Comparison of ENCODE assay signal across 1 cellular context in the genomic region with DNA sequence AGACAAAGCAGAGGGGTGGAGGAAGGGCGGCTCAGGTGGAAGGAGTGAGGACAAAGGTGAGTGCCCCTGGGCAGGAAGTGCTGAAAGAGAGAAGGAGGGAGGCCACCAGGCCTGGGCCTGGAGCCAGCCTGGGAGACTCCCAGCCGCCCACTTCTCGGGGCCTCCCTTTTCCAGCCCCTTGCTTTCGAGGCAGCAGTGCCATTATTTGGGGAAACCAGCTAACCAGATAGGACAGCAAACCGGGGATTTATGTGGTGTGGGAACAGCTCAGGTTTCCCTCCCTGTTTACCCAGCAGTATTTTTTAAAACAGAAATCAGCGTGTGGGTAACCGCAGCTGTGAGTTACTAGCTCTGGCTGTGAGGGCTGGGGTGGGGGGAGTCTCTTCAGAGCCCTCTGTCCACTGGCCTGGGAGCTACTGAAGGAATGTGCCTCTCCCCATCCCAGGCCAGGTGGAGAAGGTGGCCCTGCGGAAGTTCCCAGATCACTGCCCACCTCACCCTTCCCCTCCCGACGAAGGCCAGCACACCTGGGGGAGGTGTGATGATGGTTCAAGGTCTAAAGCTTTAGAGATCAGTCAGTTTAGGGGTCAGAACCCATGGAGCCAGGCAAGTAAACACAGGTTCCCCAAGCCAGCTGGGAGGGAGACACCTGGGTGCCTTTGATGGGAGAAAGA.
TF ChIP-seq lines count a peak whose summit lies in the region.

No MANE protein-coding gene starts in this region.

TF ChIP-seq in HepG2, 621 proteins besides CTCF, POLR2A, EP300 and RAD21 (continues in another document):
- TF ChIP-seq, protein P1, sequence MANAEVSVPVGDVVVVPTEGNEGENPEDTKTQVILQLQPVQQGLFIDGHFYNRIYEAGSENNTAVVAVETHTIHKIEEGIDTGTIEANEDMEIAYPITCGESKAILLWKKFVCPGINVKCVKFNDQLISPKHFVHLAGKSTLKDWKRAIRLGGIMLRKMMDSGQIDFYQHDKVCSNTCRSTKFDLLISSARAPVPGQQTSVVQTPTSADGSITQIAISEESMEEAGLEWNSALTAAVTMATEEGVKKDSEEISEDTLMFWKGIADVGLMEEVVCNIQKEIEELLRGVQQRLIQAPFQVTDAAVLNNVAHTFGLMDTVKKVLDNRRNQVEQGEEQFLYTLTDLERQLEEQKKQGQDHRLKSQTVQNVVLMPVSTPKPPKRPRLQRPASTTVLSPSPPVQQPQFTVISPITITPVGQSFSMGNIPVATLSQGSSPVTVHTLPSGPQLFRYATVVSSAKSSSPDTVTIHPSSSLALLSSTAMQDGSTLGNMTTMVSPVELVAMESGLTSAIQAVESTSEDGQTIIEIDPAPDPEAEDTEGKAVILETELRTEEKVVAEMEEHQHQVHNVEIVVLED (CRISPR knock-in tag; IDR thresholded peaks at IDR 0.05; ENCODE audit: borderline replicate concordance), result no peak
- TF ChIP-seq REL (CRISPR knock-in tag; conservative IDR thresholded peaks at IDR 0.05) (no peak), HNF4G (IDR thresholded peaks at IDR 0.05; ENCODE audit: borderline replicate concordance, low read depth, low read length) (peak; percentile 74; the same call in 1 of the 2 replicates), HNF4G (CRISPR knock-in tag; IDR thresholded peaks at IDR 0.05; ENCODE audit: borderline replicate concordance, low read depth) (peak; percentile 63; the same call in 1 of the 2 replicates), GFI1 (CRISPR knock-in tag; IDR thresholded peaks at IDR 0.05; ENCODE audit: borderline replicate concordance) (peak; percentile 35; the same call in 1 of the 2 replicates), ZNF549 (CRISPR knock-in tag; IDR thresholded peaks at IDR 0.05) (no peak), TP53 (CRISPR knock-in tag; conservative IDR thresholded peaks at IDR 0.05) (no peak), ZMYM3 (CRISPR knock-in tag; IDR thresholded peaks at IDR 0.05) (no peak), AKAP8 (CRISPR knock-in tag; IDR thresholded peaks at IDR 0.05) (no peak), KLF16 (CRISPR knock-in tag; IDR thresholded peaks at IDR 0.05) (no peak), CCDC6 (CRISPR knock-in tag; IDR thresholded peaks at IDR 0.05) (no peak), FIP1L1 (IDR thresholded peaks at IDR 0.05; ENCODE audit: borderline replicate concordance, insufficient read depth, low read depth, low read length) (no peak), ZSCAN31 (CRISPR knock-in tag; IDR thresholded peaks at IDR 0.05; ENCODE audit: low read depth) (peak; percentile 68), TBX3 (IDR thresholded peaks at IDR 0.05; ENCODE audit: borderline replicate concordance) (peak; percentile 22; the same call in 1 of the 2 replicates), EZH2 (conservative IDR thresholded peaks at IDR 0.05; ENCODE audit: low read depth, low read length) (no peak), TGIF2 (CRISPR knock-in tag; IDR thresholded peaks at IDR 0.05) (no peak), ZC3H4 (CRISPR knock-in tag; IDR thresholded peaks at IDR 0.05; ENCODE audit: borderline replicate concordance) (no peak), ZSCAN30 (CRISPR knock-in tag; IDR thresholded peaks at IDR 0.05) (no peak), IKZF1 (IDR thresholded peaks at IDR 0.05) (no peak), ZNF747 (CRISPR knock-in tag; IDR thresholded peaks at IDR 0.05; ENCODE audit: borderline replicate concordance) (no peak), RAD51 (IDR thresholded peaks at IDR 0.05; ENCODE audit: borderline replicate concordance) (no peak), ESRRA (CRISPR knock-in tag; IDR thresholded peaks at IDR 0.05; ENCODE audit: low read depth) (peak; percentile 62; the same call in 1 of the 2 replicates), ADNP (CRISPR knock-in tag; IDR thresholded peaks at IDR 0.05) (no peak), SIX1 (CRISPR knock-in tag; IDR thresholded peaks at IDR 0.05; ENCODE audit: borderline replicate concordance) (peak; percentile 7; the same call in 1 of the 2 replicates), ZNF850 (CRISPR knock-in tag; conservative IDR thresholded peaks at IDR 0.05) (no peak), ZBTB38 (CRISPR knock-in tag; IDR thresholded peaks at IDR 0.05) (no peak), ETV5 (CRISPR knock-in tag; IDR thresholded peaks at IDR 0.05; ENCODE audit: borderline replicate concordance) (peak; percentile 71; the same call in 1 of the 2 replicates)
- TF ChIP-seq, protein P2, sequence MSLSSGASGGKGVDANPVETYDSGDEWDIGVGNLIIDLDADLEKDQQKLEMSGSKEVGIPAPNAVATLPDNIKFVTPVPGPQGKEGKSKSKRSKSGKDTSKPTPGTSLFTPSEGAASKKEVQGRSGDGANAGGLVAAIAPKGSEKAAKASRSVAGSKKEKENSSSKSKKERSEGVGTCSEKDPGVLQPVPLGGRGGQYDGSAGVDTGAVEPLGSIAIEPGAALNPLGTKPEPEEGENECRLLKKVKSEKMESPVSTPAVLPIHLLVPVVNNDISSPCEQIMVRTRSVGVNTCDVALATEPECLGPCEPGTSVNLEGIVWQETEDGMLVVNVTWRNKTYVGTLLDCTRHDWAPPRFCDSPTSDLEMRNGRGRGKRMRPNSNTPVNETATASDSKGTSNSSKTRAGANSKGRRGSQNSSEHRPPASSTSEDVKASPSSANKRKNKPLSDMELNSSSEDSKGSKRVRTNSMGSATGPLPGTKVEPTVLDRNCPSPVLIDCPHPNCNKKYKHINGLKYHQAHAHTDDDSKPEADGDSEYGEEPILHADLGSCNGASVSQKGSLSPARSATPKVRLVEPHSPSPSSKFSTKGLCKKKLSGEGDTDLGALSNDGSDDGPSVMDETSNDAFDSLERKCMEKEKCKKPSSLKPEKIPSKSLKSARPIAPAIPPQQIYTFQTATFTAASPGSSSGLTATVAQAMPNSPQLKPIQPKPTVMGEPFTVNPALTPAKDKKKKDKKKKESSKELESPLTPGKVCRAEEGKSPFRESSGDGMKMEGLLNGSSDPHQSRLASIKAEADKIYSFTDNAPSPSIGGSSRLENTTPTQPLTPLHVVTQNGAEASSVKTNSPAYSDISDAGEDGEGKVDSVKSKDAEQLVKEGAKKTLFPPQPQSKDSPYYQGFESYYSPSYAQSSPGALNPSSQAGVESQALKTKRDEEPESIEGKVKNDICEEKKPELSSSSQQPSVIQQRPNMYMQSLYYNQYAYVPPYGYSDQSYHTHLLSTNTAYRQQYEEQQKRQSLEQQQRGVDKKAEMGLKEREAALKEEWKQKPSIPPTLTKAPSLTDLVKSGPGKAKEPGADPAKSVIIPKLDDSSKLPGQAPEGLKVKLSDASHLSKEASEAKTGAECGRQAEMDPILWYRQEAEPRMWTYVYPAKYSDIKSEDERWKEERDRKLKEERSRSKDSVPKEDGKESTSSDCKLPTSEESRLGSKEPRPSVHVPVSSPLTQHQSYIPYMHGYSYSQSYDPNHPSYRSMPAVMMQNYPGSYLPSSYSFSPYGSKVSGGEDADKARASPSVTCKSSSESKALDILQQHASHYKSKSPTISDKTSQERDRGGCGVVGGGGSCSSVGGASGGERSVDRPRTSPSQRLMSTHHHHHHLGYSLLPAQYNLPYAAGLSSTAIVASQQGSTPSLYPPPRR (CRISPR knock-in tag; IDR thresholded peaks at IDR 0.05; ENCODE audit: borderline replicate concordance), result 0 out of 2 replicates have a peak, but pooled peaks have one; percentile 28
- TF ChIP-seq, protein P3, sequence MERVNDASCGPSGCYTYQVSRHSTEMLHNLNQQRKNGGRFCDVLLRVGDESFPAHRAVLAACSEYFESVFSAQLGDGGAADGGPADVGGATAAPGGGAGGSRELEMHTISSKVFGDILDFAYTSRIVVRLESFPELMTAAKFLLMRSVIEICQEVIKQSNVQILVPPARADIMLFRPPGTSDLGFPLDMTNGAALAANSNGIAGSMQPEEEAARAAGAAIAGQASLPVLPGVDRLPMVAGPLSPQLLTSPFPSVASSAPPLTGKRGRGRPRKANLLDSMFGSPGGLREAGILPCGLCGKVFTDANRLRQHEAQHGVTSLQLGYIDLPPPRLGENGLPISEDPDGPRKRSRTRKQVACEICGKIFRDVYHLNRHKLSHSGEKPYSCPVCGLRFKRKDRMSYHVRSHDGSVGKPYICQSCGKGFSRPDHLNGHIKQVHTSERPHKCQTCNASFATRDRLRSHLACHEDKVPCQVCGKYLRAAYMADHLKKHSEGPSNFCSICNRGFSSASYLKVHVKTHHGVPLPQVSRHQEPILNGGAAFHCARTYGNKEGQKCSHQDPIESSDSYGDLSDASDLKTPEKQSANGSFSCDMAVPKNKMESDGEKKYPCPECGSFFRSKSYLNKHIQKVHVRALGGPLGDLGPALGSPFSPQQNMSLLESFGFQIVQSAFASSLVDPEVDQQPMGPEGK (CRISPR knock-in tag; IDR thresholded peaks at IDR 0.05), result peak; percentile 84
- TF ChIP-seq, protein P4, sequence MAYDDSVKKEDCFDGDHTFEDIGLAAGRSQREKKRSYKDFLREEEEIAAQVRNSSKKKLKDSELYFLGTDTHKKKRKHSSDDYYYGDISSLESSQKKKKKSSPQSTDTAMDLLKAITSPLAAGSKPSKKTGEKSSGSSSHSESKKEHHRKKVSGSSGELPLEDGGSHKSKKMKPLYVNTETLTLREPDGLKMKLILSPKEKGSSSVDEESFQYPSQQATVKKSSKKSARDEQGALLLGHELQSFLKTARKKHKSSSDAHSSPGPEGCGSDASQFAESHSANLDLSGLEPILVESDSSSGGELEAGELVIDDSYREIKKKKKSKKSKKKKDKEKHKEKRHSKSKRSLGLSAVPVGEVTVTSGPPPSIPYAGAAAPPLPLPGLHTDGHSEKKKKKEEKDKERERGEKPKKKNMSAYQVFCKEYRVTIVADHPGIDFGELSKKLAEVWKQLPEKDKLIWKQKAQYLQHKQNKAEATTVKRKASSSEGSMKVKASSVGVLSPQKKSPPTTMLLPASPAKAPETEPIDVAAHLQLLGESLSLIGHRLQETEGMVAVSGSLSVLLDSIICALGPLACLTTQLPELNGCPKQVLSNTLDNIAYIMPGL (CRISPR knock-in tag; IDR thresholded peaks at IDR 0.05; ENCODE audit: borderline replicate concordance in 1 of 2, low read depth in 1 of 2), result 0 out of 4 replicates have a peak, but pooled peaks have one; percentile 22 to 45
- TF ChIP-seq, protein P5, sequence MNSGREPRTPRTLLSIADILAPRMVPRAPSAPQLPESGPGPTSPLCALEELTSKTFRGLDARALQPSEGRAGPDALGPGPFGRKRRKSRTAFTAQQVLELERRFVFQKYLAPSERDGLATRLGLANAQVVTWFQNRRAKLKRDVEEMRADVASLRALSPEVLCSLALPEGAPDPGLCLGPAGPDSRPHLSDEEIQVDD (CRISPR knock-in tag; IDR thresholded peaks at IDR 0.05; ENCODE audit: borderline replicate concordance), result no peak
- TF ChIP-seq, protein P6, sequence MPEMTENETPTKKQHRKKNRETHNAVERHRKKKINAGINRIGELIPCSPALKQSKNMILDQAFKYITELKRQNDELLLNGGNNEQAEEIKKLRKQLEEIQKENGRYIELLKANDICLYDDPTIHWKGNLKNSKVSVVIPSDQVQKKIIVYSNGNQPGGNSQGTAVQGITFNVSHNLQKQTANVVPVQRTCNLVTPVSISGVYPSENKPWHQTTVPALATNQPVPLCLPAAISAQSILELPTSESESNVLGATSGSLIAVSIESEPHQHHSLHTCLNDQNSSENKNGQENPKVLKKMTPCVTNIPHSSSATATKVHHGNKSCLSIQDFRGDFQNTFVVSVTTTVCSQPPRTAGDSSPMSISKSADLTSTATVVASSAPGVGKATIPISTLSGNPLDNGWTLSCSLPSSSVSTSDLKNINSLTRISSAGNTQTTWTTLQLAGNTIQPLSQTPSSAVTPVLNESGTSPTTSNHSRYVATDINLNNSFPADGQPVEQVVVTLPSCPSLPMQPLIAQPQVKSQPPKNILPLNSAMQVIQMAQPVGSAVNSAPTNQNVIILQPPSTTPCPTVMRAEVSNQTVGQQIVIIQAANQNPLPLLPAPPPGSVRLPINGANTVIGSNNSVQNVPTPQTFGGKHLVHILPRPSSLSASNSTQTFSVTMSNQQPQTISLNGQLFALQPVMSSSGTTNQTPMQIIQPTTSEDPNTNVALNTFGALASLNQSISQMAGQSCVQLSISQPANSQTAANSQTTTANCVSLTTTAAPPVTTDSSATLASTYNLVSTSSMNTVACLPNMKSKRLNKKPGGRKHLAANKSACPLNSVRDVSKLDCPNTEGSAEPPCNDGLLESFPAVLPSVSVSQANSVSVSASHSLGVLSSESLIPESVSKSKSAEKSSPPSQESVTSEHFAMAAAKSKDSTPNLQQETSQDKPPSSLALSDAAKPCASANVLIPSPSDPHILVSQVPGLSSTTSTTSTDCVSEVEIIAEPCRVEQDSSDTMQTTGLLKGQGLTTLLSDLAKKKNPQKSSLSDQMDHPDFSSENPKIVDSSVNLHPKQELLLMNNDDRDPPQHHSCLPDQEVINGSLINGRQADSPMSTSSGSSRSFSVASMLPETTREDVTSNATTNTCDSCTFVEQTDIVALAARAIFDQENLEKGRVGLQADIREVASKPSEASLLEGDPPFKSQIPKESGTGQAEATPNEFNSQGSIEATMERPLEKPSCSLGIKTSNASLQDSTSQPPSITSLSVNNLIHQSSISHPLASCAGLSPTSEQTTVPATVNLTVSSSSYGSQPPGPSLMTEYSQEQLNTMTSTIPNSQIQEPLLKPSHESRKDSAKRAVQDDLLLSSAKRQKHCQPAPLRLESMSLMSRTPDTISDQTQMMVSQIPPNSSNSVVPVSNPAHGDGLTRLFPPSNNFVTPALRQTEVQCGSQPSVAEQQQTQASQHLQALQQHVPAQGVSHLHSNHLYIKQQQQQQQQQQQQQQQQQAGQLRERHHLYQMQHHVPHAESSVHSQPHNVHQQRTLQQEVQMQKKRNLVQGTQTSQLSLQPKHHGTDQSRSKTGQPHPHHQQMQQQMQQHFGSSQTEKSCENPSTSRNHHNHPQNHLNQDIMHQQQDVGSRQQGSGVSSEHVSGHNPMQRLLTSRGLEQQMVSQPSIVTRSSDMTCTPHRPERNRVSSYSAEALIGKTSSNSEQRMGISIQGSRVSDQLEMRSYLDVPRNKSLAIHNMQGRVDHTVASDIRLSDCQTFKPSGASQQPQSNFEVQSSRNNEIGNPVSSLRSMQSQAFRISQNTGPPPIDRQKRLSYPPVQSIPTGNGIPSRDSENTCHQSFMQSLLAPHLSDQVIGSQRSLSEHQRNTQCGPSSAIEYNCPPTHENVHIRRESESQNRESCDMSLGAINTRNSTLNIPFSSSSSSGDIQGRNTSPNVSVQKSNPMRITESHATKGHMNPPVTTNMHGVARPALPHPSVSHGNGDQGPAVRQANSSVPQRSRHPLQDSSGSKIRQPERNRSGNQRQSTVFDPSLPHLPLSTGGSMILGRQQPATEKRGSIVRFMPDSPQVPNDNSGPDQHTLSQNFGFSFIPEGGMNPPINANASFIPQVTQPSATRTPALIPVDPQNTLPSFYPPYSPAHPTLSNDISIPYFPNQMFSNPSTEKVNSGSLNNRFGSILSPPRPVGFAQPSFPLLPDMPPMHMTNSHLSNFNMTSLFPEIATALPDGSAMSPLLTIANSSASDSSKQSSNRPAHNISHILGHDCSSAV (CRISPR knock-in tag; IDR thresholded peaks at IDR 0.05; ENCODE audit: borderline replicate concordance), result no peak
- TF ChIP-seq, protein P7, sequence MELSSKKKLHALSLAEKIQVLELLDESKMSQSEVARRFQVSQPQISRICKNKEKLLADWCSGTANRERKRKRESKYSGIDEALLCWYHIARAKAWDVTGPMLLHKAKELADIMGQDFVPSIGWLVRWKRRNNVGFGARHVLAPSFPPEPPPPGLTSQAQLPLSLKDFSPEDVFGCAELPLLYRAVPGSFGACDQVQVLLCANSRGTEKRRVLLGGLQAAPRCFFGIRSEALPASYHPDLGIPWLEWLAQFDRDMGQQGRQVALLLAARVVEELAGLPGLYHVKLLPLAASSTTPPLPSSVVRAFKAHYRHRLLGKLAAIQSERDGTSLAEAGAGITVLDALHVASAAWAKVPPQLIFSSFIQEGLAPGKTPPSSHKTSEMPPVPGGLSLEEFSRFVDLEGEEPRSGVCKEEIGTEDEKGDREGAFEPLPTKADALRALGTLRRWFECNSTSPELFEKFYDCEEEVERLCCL (CRISPR knock-in tag; IDR thresholded peaks at IDR 0.05; ENCODE audit: borderline replicate concordance), result no peak
- TF ChIP-seq, protein P8, sequence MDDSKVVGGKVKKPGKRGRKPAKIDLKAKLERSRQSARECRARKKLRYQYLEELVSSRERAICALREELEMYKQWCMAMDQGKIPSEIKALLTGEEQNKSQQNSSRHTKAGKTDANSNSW (CRISPR knock-in tag; IDR thresholded peaks at IDR 0.05; ENCODE audit: borderline replicate concordance), result no peak
